Comparison of ENCODE assay signal across 10 cellular contexts in the genomic region with DNA sequence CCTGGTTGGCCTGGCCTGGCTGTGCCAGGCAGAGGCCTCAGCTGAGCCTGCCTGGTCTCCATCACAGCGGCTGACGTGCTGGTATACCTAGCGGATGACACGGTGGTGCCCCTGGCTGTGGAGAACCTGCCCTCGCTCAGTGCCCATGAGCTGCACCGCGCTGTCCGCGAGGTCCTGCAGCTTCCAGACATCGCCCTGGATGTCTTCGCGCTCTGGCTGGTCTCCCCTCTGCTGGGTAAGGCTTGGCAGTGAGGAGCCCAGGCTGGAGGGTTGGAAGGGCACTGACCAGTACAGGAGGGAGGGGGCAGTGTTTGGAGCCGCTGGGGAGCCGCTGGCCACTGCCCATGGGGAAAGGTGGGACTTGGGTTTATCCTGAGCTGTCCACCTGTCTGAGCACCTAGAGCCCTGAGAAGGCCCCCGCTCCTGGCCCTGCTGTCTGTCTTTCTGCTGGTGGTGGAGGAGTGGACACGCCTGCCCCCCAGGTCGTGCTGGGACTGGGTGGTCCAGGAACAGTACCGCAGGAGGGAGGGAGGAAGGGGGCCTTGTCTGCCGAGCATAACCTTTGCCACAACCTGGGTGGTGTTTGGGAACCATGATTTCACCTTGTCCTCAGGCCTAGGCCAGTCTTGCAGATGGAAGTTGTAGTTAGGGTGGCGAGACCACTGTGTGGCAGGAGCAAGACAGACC. TPM values are rescaled to one million over a fixed set of nuclear protein-coding genes. Genes with fewer than 3 reads are reported as not detected.
DNase-seq lines count a peak whose midpoint lies in the region; ATAC-seq and TF ChIP-seq lines count a peak whose summit lies in the region.
"Had no signal": no experiment of that assay in that cellular context is flagged by ENCODE, and none has a peak within 500 bp of the region (broad histone marks: within the 10 kb centered on the region; RNA-seq: fewer than 3 reads in every experiment).

No MANE protein-coding gene starts in this region.

- no peaks in the 10 kb centered on the region for H3K9me3 Mint-ChIP-seq in mesothelial cell of epicardium

- H3K27me3 ChIP-seq in heart left ventricle (no peaks in the 10 kb centered on the region), brain microvascular endothelial cell (replicated peaks) (no peaks in the 10 kb centered on the region), uterus (no peaks in the 10 kb centered on the region)

- H3K27ac Mint-ChIP-seq in mesothelial cell of epicardium = peak overlapping the region; percentile 64

- TF ChIP-seq POLR2A in heart left ventricle (IDR thresholded peaks at IDR 0.05) (no peak), uterus (IDR thresholded peaks at IDR 0.05) (no peak)

- H3K36me3 Mint-ChIP-seq in mesothelial cell of epicardium = peaks cover 5% of the 10 kb centered on the region

- TF ChIP-seq CTCF in heart left ventricle (IDR thresholded peaks at IDR 0.05) (no peak), brain microvascular endothelial cell (IDR thresholded peaks at IDR 0.05; ENCODE audit: low read depth, low read length, missing control alignments) (no peak), mesothelial cell of epicardium (IDR thresholded peaks at IDR 0.05; ENCODE audit: unreplicated experiment) (no peak), uterus (IDR thresholded peaks at IDR 0.05) (no peak)

- DNase-seq in heart left ventricle (no peak), Right ventricle myocardium superior (no peak), brain microvascular endothelial cell (no peak), mesothelial cell of epicardium (ENCODE audit: low spot score in 2 of 2, unreplicated experiment in 2 of 2) (no peak), uterus (no peak), T-helper 9 cell (no peak), ureter (ENCODE audit: low spot score) (no peak)
- DNase-seq: activated CD4-positive, alpha-beta T cell treated with anti-CD3 and anti-CD28 coated beads for 4 hours had no signal

- 81 to 91% (median 88%) methylated on average over 9 to 20 of the region's 20 CpGs for WGBS in heart left ventricle, 4 donors

- in situ Hi-C loops in brain microvascular endothelial cell (cut with HindIII; ENCODE audit: low pct_ligation_motif_present, low sequenced_read_pairs) = no loop called here

- H3K4me3 Mint-ChIP-seq in mesothelial cell of epicardium = no peak overlapping the region

- H3K4me1 Mint-ChIP-seq in mesothelial cell of epicardium = peaks cover 48% of the 10 kb centered on the region

- no peaks in the 10 kb centered on the region for H3K27me3 Mint-ChIP-seq in mesothelial cell of epicardium (ENCODE audit: low read depth)

- H3K4me1 ChIP-seq in heart left ventricle = peaks cover 22 to 81% (median 56%) of the 10 kb centered on the region in 12 donors
- H3K4me1 ChIP-seq in uterus = peaks cover 0 to 21% of the 10 kb centered on the region in 2 donors

- intact Hi-C loops in heart left ventricle (cut with DNase I) (loop anchor here in 1 of 10 donors (2.0 kb wide), 1 partner anchor 33 kb away; no protein-coding TSS in a partner anchor), Right ventricle myocardium superior (cut with DNase I) (no loop called here), uterus (cut with DNase I; ENCODE audit: low total_unique reads) (no loop called here)

- H3K4me3 ChIP-seq in heart left ventricle = peak overlapping the region in 3 of 12 donors; percentile 27 to 88 (median 35)
- H3K4me3 ChIP-seq in brain microvascular endothelial cell (ENCODE audit: low read depth, low read length) = peak overlapping the region; percentile 1
- H3K4me3 ChIP-seq in uterus = no peak overlapping the region

- H3K9me3 ChIP-seq in heart left ventricle (no peaks in the 10 kb centered on the region), uterus (no peaks in the 10 kb centered on the region)

- H3K36me3 ChIP-seq in heart left ventricle (peaks cover 0 to 36% (median 13%) of the 10 kb centered on the region in 9 donors), brain microvascular endothelial cell (replicated peaks) (peaks cover 29% of the 10 kb centered on the region), uterus (no peaks in the 10 kb centered on the region)

- peak overlapping the region; percentile 72 to 92 (median 86) for H3K27ac ChIP-seq in heart left ventricle
- no peak overlapping the region for H3K27ac ChIP-seq in brain microvascular endothelial cell
- peak overlapping the region; percentile 69 to 97 for H3K27ac ChIP-seq in uterus
- H3K27ac ChIP-seq: C4-2B had no signal

- ATAC-seq in heart left ventricle (no peak), Right ventricle myocardium superior (ENCODE audit: poor library complexity) (no peak), HG03378 (IDR thresholded peaks at IDR 0.05; ENCODE audit: unreplicated experiment) (no peak)

RNA-seq across cellular contexts. Expression of a gene that starts 3.0 kb away (rescaled TPM):
- total RNA-seq in heart left ventricle (10 to 100 TPM in 7 of 9 donors, 1 to 10 TPM in 2; 6.1 to 24.1 (median 11.3) TPM), Right ventricle myocardium superior (8.6 TPM), mesothelial cell of epicardium (23.5 to 26.4 TPM (median 25.0 TPM) in 3 replicates), uterus (100 to 1,000 TPM in 1 of 4 donors, 10 to 100 TPM in 3; 15.9 to 160 (median 41.5) TPM), ureter (31.2 TPM)
- 10 to 100 TPM in 1 of 2 donors, 1 to 10 TPM in 1; 8.0 to 16.3 TPM for polyA plus RNA-seq in heart left ventricle

RNA-seq across cellular contexts. Expression of a gene that starts 7.0 kb away (rescaled TPM):
- total RNA-seq in heart left ventricle = 10 to 100 TPM in 1 of 9 donors, 1 to 10 TPM in 8; 3.8 to 11.6 (median 6.6) TPM
- polyA plus RNA-seq in heart left ventricle = 1 to 10 TPM; 3.8 to 6.6 TPM
- 5.3 TPM for total RNA-seq in Right ventricle myocardium superior
- 3.9 to 4.7 TPM (median 4.7 TPM) in 3 replicates for total RNA-seq in mesothelial cell of epicardium
- total RNA-seq in uterus = 1 to 10 TPM in 2 of 4 donors, under 1 TPM in 1, not detected in 1; 0.29 to 5.9 (median 5.3) TPM
- total RNA-seq in ureter = 9.4 TPM

RNA-seq across cellular contexts. Expression of a gene that starts 33.2 kb away (rescaled TPM):
- total RNA-seq in heart left ventricle = 100 to 1,000 TPM in 7 of 9 donors, 10 to 100 TPM in 2; 17.0 to 760 (median 507) TPM
- 100 to 1,000 TPM; 104 to 532 TPM for polyA plus RNA-seq in heart left ventricle
- 451 TPM for total RNA-seq in Right ventricle myocardium superior
- total RNA-seq in mesothelial cell of epicardium = 236 to 269 TPM (median 246 TPM) in 3 replicates
- total RNA-seq in uterus = 100 to 1,000 TPM in 3 of 4 donors, 10 to 100 TPM in 1; 33.6 to 932 (median 120) TPM
- total RNA-seq in ureter = 1,155 TPM

RNA-seq across cellular contexts. Expression of a gene that starts 34.9 kb away (rescaled TPM):
- total RNA-seq in heart left ventricle (under 1 TPM in 7 of 9 donors, not detected in 2; 0.19 to 0.91 (median 0.47) TPM), Right ventricle myocardium superior (1.0 TPM), mesothelial cell of epicardium (0.49 to 0.75 TPM (median 0.60 TPM) in 3 replicates), uterus (under 1 TPM in 2 of 4 donors, not detected in 2; under 0.01 to 0.35 TPM), ureter (not detected)
- under 1 TPM; 0.29 to 0.42 TPM for polyA plus RNA-seq in heart left ventricle

RNA-seq across cellular contexts. Expression of a gene that starts 55.8 kb away (rescaled TPM):
- 10 to 100 TPM; 41.0 to 55.4 (median 46.2) TPM for total RNA-seq in heart left ventricle
- polyA plus RNA-seq in heart left ventricle = 10 to 100 TPM; 22.9 to 35.1 TPM
- 49.3 TPM for total RNA-seq in Right ventricle myocardium superior
- 80.1 to 85.3 TPM (median 81.3 TPM) in 3 replicates for total RNA-seq in mesothelial cell of epicardium
- total RNA-seq in uterus = 100 to 1,000 TPM in 1 of 4 donors, 10 to 100 TPM in 3; 16.1 to 108 (median 56.8) TPM
- total RNA-seq in ureter = 61.5 TPM
